Comparison of ENCODE assay signal across 8 cellular contexts in the genomic region with DNA sequence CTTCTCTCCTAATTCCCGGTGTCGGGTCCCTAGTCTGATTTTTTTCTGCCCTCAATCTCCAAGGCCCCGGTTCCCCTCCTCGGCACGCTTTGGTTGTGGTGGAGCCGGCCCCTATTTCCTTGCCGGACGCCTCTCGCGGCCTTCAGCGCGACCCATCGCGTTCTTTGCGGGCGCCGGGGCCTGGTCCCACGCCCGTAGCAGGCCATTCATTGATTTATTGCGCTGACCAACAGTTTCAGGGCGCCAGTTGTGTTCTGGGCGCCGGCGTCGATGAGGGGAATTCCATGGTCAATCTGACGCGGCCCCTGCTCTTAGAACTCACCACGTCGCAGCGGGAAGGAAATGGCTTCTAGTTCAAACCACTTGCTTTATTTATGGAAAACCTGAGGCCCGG. TPM values are rescaled to one million over a fixed set of nuclear protein-coding genes. Genes with fewer than 3 reads are reported as not detected.
DNase-seq lines count a peak whose midpoint lies in the region; ATAC-seq and TF ChIP-seq lines count a peak whose summit lies in the region.

No MANE protein-coding gene starts in this region.

- no peaks in the 10 kb centered on the region for H3K27me3 ChIP-seq in liver (ENCODE audit: control insufficient read depth in 4 of 4, insufficient read depth in 4 of 4, low read length in 3 of 4)

- peaks cover 0 to 4% (median 0%) of the 10 kb centered on the region in 4 donors for H3K36me3 ChIP-seq in liver (ENCODE audit: control insufficient read depth in 4 of 4, insufficient read depth in 3 of 4, low read depth in 1 of 4, low read length in 3 of 4)

- H3K9me3 ChIP-seq in liver (ENCODE audit: control insufficient read depth in 4 of 4, low read length in 3 of 4): no peaks in the 10 kb centered on the region

- DNase-seq in Daoy (ENCODE audit: low read depth) (peak; percentile 74), choroid plexus epithelial cell (ENCODE audit: low read depth) (peak; percentile 79), cerebellum (ENCODE audit: low spot score) (no peak)
- DNase-seq in activated CD4-positive, CD25-positive, alpha-beta regulatory T cell treated with anti-CD3 and anti-CD28 coated beads, Interleukin-2, amount 50 U/mL, for 72 hours: peak; percentile 70
- DNase-seq in stimulated activated CD4-positive, alpha-beta T cell treated with anti-CD3 and anti-CD28 coated beads, Interleukin-4, amount 100 ng/mL, for 48 hours (ENCODE audit: low read depth in 2 of 2): peak; percentile 47 to 58

- under 1% methylated on average over 31 of the region's 31 CpGs for WGBS in liver

- H3K4me1 ChIP-seq in liver (ENCODE audit: control insufficient read depth in 4 of 4, insufficient read depth in 4 of 4, low read length in 3 of 4): peaks cover 5 to 33% (median 27%) of the 10 kb centered on the region in 4 donors

- TF ChIP-seq EP300 in Ishikawa (IDR thresholded peaks at IDR 0.05; ENCODE audit: borderline replicate concordance): no peak

- peak overlapping the region; percentile 93 to 98 for H3K27ac ChIP-seq in liver (ENCODE audit: low read depth in 1 of 2, low read length in 2 of 2)

- TF ChIP-seq RAD21 in Ishikawa (IDR thresholded peaks at IDR 0.05; ENCODE audit: low read depth) (no peak), liver (IDR thresholded peaks at IDR 0.05) (no peak)

- TF ChIP-seq CTCF in choroid plexus epithelial cell (conservative IDR thresholded peaks at IDR 0.05; ENCODE audit: low read depth, low read length) (no peak), liver (IDR thresholded peaks at IDR 0.05; ENCODE audit: low read depth, low read length, missing input control) (no peak)

- peak overlapping the region; percentile 84 to 95 for H3K9ac ChIP-seq in liver (ENCODE audit: low read depth in 1 of 2, low read length in 2 of 2)

- peak; percentile 37 for ATAC-seq in GM21619 (IDR thresholded peaks at IDR 0.05; ENCODE audit: unreplicated experiment)

- H3K4me3 ChIP-seq in choroid plexus epithelial cell (ENCODE audit: low read depth, low read length) (peak overlapping the region; percentile 80), liver (ENCODE audit: low read depth in 1 of 3, low read length in 3 of 3) (peak overlapping the region; percentile 62 to 93 (median 83))

TF ChIP-seq in Ishikawa, 13 proteins besides CTCF, POLR2A, EP300 and RAD21:
- TF ChIP-seq NFIC (IDR thresholded peaks at IDR 0.05): no peak
- no peak for TF ChIP-seq CEBPB (IDR thresholded peaks at IDR 0.05)
- TF ChIP-seq TEAD4 (IDR thresholded peaks at IDR 0.05): no peak
- TF ChIP-seq TCF12 (IDR thresholded peaks at IDR 0.05; ENCODE audit: low read depth): 0 out of 2 replicates have a peak, but pooled peaks have one; percentile 3
- TF ChIP-seq TAF1 (IDR thresholded peaks at IDR 0.05; ENCODE audit: low read depth): no peak; the same call in none of the 2 replicates
- no peak for TF ChIP-seq EGR1 (IDR thresholded peaks at IDR 0.05)
- no peak for TF ChIP-seq ZBTB7A (IDR thresholded peaks at IDR 0.05; ENCODE audit: low read depth)
- TF ChIP-seq, protein P1, sequence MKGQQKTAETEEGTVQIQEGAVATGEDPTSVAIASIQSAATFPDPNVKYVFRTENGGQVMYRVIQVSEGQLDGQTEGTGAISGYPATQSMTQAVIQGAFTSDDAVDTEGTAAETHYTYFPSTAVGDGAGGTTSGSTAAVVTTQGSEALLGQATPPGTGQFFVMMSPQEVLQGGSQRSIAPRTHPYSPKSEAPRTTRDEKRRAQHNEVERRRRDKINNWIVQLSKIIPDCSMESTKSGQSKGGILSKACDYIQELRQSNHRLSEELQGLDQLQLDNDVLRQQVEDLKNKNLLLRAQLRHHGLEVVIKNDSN (IDR thresholded peaks at IDR 0.05): no peak
- peak; percentile 14; the same call in 1 of the 2 replicates for TF ChIP-seq FOXM1 (IDR thresholded peaks at IDR 0.05; ENCODE audit: borderline replicate concordance, low read depth)
- no peak for TF ChIP-seq YY1 (IDR thresholded peaks at IDR 0.05; ENCODE audit: low read depth)
- no peak for TF ChIP-seq CREB1 (IDR thresholded peaks at IDR 0.05; ENCODE audit: low read depth)
- TF ChIP-seq, protein P2, sequence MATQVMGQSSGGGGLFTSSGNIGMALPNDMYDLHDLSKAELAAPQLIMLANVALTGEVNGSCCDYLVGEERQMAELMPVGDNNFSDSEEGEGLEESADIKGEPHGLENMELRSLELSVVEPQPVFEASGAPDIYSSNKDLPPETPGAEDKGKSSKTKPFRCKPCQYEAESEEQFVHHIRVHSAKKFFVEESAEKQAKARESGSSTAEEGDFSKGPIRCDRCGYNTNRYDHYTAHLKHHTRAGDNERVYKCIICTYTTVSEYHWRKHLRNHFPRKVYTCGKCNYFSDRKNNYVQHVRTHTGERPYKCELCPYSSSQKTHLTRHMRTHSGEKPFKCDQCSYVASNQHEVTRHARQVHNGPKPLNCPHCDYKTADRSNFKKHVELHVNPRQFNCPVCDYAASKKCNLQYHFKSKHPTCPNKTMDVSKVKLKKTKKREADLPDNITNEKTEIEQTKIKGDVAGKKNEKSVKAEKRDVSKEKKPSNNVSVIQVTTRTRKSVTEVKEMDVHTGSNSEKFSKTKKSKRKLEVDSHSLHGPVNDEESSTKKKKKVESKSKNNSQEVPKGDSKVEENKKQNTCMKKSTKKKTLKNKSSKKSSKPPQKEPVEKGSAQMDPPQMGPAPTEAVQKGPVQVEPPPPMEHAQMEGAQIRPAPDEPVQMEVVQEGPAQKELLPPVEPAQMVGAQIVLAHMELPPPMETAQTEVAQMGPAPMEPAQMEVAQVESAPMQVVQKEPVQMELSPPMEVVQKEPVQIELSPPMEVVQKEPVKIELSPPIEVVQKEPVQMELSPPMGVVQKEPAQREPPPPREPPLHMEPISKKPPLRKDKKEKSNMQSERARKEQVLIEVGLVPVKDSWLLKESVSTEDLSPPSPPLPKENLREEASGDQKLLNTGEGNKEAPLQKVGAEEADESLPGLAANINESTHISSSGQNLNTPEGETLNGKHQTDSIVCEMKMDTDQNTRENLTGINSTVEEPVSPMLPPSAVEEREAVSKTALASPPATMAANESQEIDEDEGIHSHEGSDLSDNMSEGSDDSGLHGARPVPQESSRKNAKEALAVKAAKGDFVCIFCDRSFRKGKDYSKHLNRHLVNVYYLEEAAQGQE (IDR thresholded peaks at IDR 0.05; ENCODE audit: low read depth): 0 out of 2 replicates have a peak, but pooled peaks have one; percentile 3
TF ChIP-seq in Ishikawa: peak in this region for 3.

TF ChIP-seq in liver, 16 proteins besides CTCF, POLR2A, EP300 and RAD21 (continues in another document):
- TF ChIP-seq JUND (IDR thresholded peaks at IDR 0.05): no peak
- no peak for TF ChIP-seq HNF4G (IDR thresholded peaks at IDR 0.05)
- TF ChIP-seq FOXA2 (IDR thresholded peaks at IDR 0.05): no peak
- TF ChIP-seq, protein P3, sequence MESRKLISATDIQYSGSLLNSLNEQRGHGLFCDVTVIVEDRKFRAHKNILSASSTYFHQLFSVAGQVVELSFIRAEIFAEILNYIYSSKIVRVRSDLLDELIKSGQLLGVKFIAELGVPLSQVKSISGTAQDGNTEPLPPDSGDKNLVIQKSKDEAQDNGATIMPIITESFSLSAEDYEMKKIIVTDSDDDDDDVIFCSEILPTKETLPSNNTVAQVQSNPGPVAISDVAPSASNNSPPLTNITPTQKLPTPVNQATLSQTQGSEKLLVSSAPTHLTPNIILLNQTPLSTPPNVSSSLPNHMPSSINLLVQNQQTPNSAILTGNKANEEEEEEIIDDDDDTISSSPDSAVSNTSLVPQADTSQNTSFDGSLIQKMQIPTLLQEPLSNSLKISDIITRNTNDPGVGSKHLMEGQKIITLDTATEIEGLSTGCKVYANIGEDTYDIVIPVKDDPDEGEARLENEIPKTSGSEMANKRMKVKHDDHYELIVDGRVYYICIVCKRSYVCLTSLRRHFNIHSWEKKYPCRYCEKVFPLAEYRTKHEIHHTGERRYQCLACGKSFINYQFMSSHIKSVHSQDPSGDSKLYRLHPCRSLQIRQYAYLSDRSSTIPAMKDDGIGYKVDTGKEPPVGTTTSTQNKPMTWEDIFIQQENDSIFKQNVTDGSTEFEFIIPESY (IDR thresholded peaks at IDR 0.05): no peak
- no peak for TF ChIP-seq NR2F2 (IDR thresholded peaks at IDR 0.05)
- TF ChIP-seq, protein P4, sequence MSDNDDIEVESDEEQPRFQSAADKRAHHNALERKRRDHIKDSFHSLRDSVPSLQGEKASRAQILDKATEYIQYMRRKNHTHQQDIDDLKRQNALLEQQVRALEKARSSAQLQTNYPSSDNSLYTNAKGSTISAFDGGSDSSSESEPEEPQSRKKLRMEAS (IDR thresholded peaks at IDR 0.05): no peak
- TF ChIP-seq RXRA (IDR thresholded peaks at IDR 0.05): no peak
- TF ChIP-seq FOXA1 (IDR thresholded peaks at IDR 0.05): no peak
- TF ChIP-seq GABPA (IDR thresholded peaks at IDR 0.05 in 1 of 2, conservative IDR thresholded peaks at IDR 0.05 in 1 of 2): no peak
- peak; percentile 5 for TF ChIP-seq YY1 (IDR thresholded peaks at IDR 0.05)
- TF ChIP-seq EGR1 (IDR thresholded peaks at IDR 0.05; ENCODE audit: low read depth in 2 of 2): no peak
- TF ChIP-seq SP1 (IDR thresholded peaks at IDR 0.05): no peak
- TF ChIP-seq, protein P5, sequence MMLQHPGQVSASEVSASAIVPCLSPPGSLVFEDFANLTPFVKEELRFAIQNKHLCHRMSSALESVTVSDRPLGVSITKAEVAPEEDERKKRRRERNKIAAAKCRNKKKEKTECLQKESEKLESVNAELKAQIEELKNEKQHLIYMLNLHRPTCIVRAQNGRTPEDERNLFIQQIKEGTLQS (IDR thresholded peaks at IDR 0.05): no peak

RNA-seq across cellular contexts. Expression of a gene that starts 0.4 kb away (rescaled TPM):
- 94.2 and 118 TPM in 2 replicates for total RNA-seq in Daoy (2014; rRNA removed; shearing (Covaris generic))
- 10 to 100 TPM; 17.2 to 24.4 TPM for total RNA-seq in liver
- polyA plus RNA-seq in liver: 10 to 100 TPM; 10.5 to 12.3 TPM
- 40.7 TPM for total RNA-seq in cerebellum

RNA-seq across cellular contexts. Expression of a gene that starts 0.9 kb away (rescaled TPM):
- total RNA-seq in Daoy (2014; rRNA removed; shearing (Covaris generic)): 11.4 and 16.1 TPM in 2 replicates
- total RNA-seq in liver: 10 to 100 TPM in 1 of 2 donors, 1 to 10 TPM in 1; 7.7 to 10.9 TPM
- polyA plus RNA-seq in liver: 1 to 10 TPM; 1.4 to 1.7 TPM
- total RNA-seq in cerebellum: 31.1 TPM

RNA-seq across cellular contexts. Expression of a gene that starts 38.7 kb away (rescaled TPM):
- 0.06 TPM in 1 of 2 replicates, not detected in the other for total RNA-seq in Daoy (2014; rRNA removed; shearing (Covaris generic))
- total RNA-seq in liver (under 1 TPM; 0.05 to 0.17 TPM), cerebellum (1.2 TPM)
- under 1 TPM; 0.07 to 0.51 TPM for polyA plus RNA-seq in liver
